ENCODE assay signal across 23 cellular contexts in genomic region chr6:16493802-16494201, GRCh38.
"Had no signal": no experiment of that assay in that cellular context is flagged by ENCODE, and none has a peak within 500 bp of the region (broad histone marks: within the 10 kb centered on the region; RNA-seq: fewer than 3 reads in every experiment).

No MANE protein-coding gene starts in this region.

- H3K27ac Mint-ChIP-seq: activated CD4-positive, alpha-beta memory T cell treated with anti-CD3 and anti-CD28 coated beads, Interleukin-2, amount 10 ng/mL, durations not matched to agents 7 days and 5 days; activated CD4-positive, alpha-beta T cell treated with anti-CD3 and anti-CD28 coated beads, Interleukin-2, amount 10 ng/mL, durations not matched to agents 24 days and 14 days; activated T-helper 1 cell treated with anti-CD3 and anti-CD28 coated beads, Interleukin-12 subunit alpha, Interleukin-12 subunit beta, Interleukin-2, Interleukin-4 antibody, amounts not matched to agents 30 ng/mL and 10 ng/mL and 1 ng/mL, durations not matched to agents 14 hours and 24 hours and 36 hours; brain; type B pancreatic cell had no signal

- DNase-seq: activated CD4-positive, alpha-beta memory T cell treated with anti-CD3 and anti-CD28 coated beads, Interleukin-2, amount 10 ng/mL, durations not matched to agents 7 days and 5 days; activated CD4-positive, alpha-beta T cell treated with anti-CD3 and anti-CD28 coated beads, Interleukin-2, amount 10 ng/mL, durations not matched to agents 24 days and 14 days; activated gamma-delta T cell; activated naive CD4-positive, alpha-beta T cell treated with anti-CD3 and anti-CD28 coated beads, Interleukin-2, amount 50 U/mL, for 16 hours; aorta; dermis blood vessel endothelial cell; effector CD8-positive, alpha-beta T cell; erythroblast; foreskin fibroblast; hippocampal formation; kidney glomerular epithelial cell; left ventricle myocardium inferior; naive thymus-derived CD8-positive, alpha-beta T cell; small intestine; stimulated activated naive CD4-positive, alpha-beta T cell had no signal

- H3K9me3 Mint-ChIP-seq: activated CD4-positive, alpha-beta memory T cell treated with anti-CD3 and anti-CD28 coated beads, Interleukin-2, amount 10 ng/mL, durations not matched to agents 7 days and 5 days; activated CD4-positive, alpha-beta T cell treated with anti-CD3 and anti-CD28 coated beads, Interleukin-2, amount 10 ng/mL, durations not matched to agents 24 days and 14 days; type B pancreatic cell had no signal

- H3K4me3 ChIP-seq: left ventricle myocardium inferior, thoracic aorta, vagina had no signal

- H3K27ac ChIP-seq: left ventricle myocardium inferior, thoracic aorta, vagina, VCaP had no signal

- ATAC-seq: activated CD4-positive, CD25-positive, alpha-beta regulatory T cell treated with anti-CD3 and anti-CD28 coated beads, Interleukin-2, amount 50 U/mL, for 24 hours; sciatic nerve had no signal

- H3K27me3 Mint-ChIP-seq: activated CD4-positive, alpha-beta memory T cell treated with anti-CD3 and anti-CD28 coated beads, Interleukin-2, amount 10 ng/mL, durations not matched to agents 7 days and 5 days; activated CD4-positive, alpha-beta T cell treated with anti-CD3 and anti-CD28 coated beads, Interleukin-2, amount 10 ng/mL, durations not matched to agents 24 days and 14 days; type B pancreatic cell had no signal

- H3K36me3 ChIP-seq: left ventricle myocardium inferior, thoracic aorta, vagina had no signal

- H3K4me3 Mint-ChIP-seq: activated CD4-positive, alpha-beta memory T cell treated with anti-CD3 and anti-CD28 coated beads, Interleukin-2, amount 10 ng/mL, durations not matched to agents 7 days and 5 days; activated CD4-positive, alpha-beta T cell treated with anti-CD3 and anti-CD28 coated beads, Interleukin-2, amount 10 ng/mL, durations not matched to agents 24 days and 14 days; activated T-helper 1 cell treated with anti-CD3 and anti-CD28 coated beads, Interleukin-12 subunit alpha, Interleukin-12 subunit beta, Interleukin-2, Interleukin-4 antibody, amounts not matched to agents 30 ng/mL and 10 ng/mL and 1 ng/mL, durations not matched to agents 14 hours and 24 hours and 36 hours; brain; naive thymus-derived CD8-positive, alpha-beta T cell; type B pancreatic cell had no signal

- H3K9me3 ChIP-seq: thoracic aorta, vagina had no signal
